In the genomic region with DNA sequence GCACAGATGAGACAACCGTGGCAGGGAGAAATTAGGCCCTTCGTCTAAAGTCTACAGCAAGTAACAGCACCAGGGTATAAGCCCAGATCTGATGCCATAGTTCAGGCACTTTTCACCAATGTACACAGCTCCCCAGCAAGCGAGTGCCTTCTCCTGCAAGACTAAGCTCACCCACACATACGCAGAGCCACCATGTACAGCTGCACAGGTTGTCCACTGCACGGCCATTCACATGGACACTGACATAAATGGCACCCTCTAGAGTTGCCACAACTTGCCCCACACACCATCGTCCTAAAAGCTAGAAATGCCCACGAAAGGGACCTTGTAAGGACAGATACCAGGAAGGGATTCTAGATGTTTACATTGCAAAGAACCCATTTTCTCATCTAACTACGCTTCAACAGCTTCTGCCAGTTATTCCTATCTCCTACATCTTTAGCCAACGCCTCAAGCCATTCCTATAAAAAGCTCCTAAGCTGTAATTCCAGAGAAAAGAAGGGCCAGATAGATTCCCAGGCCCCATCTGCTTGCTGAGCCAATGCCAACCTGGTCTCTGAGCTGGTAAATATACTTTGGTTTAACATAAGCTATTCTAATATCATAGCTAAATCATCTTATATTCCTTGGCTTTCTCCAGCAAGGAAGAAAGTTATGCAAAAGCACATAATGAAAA, we compare ENCODE assay signal across 24 cellular contexts.
DNase-seq lines count a peak whose midpoint lies in the region; ATAC-seq, FAIRE-seq and TF ChIP-seq lines count a peak whose summit lies in the region.
"Had no signal": no experiment of that assay in that cellular context is flagged by ENCODE, and none has a peak within 500 bp of the region (broad histone marks: within the 10 kb centered on the region; RNA-seq: fewer than 3 reads in every experiment).

No MANE protein-coding gene starts in this region.

- H3K36me3 Mint-ChIP-seq in endodermal cell (ENCODE audit: low read depth), result no peaks in the 10 kb centered on the region
- H3K36me3 Mint-ChIP-seq: CD8-positive, alpha-beta T cell; IgD-negative memory B cell had no signal

- H3K4me1 Mint-ChIP-seq in endodermal cell, result no peaks in the 10 kb centered on the region
- H3K4me1 Mint-ChIP-seq: GM23338, IgD-negative memory B cell had no signal

- TF ChIP-seq RAD21 in K562 (CRISPR knock-in tag; conservative IDR thresholded peaks at IDR 0.05 in 1 of 2, IDR thresholded peaks at IDR 0.05 in 1 of 2), result no peak

- H4K91ac ChIP-seq in neuronal stem cell (ENCODE audit: low read depth, low read length, poor library complexity), result no peak overlapping the region

- H3K4me1 ChIP-seq in K562 (replicated peaks in 1 of 2; ENCODE audit: control insufficient read depth in 2 of 2, insufficient read depth in 2 of 2, low read length in 2 of 2), result peaks cover 8 to 33% of the 10 kb centered on the region in 2 experiments
- H3K4me1 ChIP-seq in endodermal cell (ENCODE audit: control insufficient read depth, insufficient read depth, low read length), result no peaks in the 10 kb centered on the region
- H3K4me1 ChIP-seq in neuronal stem cell (ENCODE audit: control insufficient read depth in 2 of 2, insufficient read depth in 1 of 2, low read depth in 1 of 2, low read length in 2 of 2), result no peaks in the 10 kb centered on the region
- H3K4me1 ChIP-seq: A549, BLaER1 had no signal

- H2AFZ ChIP-seq in K562 (ENCODE audit: low read depth, low read length) (0 out of 2 replicates have a peak overlapping the region, but pooled peaks have one; percentile 41), neuronal stem cell (ENCODE audit: low read length) (no peak overlapping the region)
- H2AFZ ChIP-seq: GM23338 had no signal

- in situ Hi-C loops in K562 (cut with MboI), result no loop called here

- TF ChIP-seq EP300 in K562 (IDR thresholded peaks at IDR 0.05; ENCODE audit: low read length), result no peak

- POLR2A ChIA-PET in K562 (lab: Yijun Ruan, JAX), result interaction anchor here (0.5 to 1.6 kb wide), 6 partner anchors 11 to 353 kb away, joined by 3 to 8 read pairs (median 4); no protein-coding TSS in a partner anchor

- H3K9me3 ChIP-seq in K562 (replicated peaks; ENCODE audit: control insufficient read depth, insufficient read depth, low read depth, low read length) (no peaks in the 10 kb centered on the region; the same call in 1 of the 2 replicates), endodermal cell (ENCODE audit: control insufficient read depth, low read length) (no peaks in the 10 kb centered on the region), neuronal stem cell (replicated peaks in 1 of 2; ENCODE audit: control insufficient read depth in 2 of 2, insufficient read depth in 1 of 2, low read depth in 1 of 2, low read length in 2 of 2) (peaks cover 0 to 8% of the 10 kb centered on the region in 2 donors)
- H3K9me3 ChIP-seq: A549 had no signal

- no peak for TF ChIP-seq POLR2A in K562 (conservative IDR thresholded peaks at IDR 0.05)

- no TSS peak for BruUV-seq in K562 (replicated peaks; lab: Mats Ljungman, UMichigan)

- no peaks in the 10 kb centered on the region for H3K79me2 ChIP-seq in K562 (ENCODE audit: control insufficient read depth, insufficient read depth, low read length)

- no peak overlapping the region for H2BK120ac ChIP-seq in neuronal stem cell (ENCODE audit: low read depth, low read length)

- no peak overlapping the region for H3K23ac ChIP-seq in neuronal stem cell (ENCODE audit: low read depth, low read length, poor library complexity)

- TF ChIP-seq CTCF in C4-2B (conservative IDR thresholded peaks at IDR 0.05) (no peak), K562 (IDR thresholded peaks at IDR 0.05 in 2 of 3, conservative IDR thresholded peaks at IDR 0.05 in 1 of 3; ENCODE audit: insufficient read depth in 2 of 3, low read depth in 1 of 3, low read length in 3 of 3) (no peak), endodermal cell (conservative IDR thresholded peaks at IDR 0.05) (no peak)

- H3K79me1 ChIP-seq in neuronal stem cell (ENCODE audit: low read depth, low read length), result no peaks in the 10 kb centered on the region

- 67% methylated on average over 9 of the region's 9 CpGs for WGBS in K562 (ENCODE audit: insufficient coverage, low coverage, missing lambda C conversion rate)
- WGBS in endodermal cell (ENCODE audit: insufficient coverage in 1 of 2, insufficient read length in 1 of 2), 2 experiments, result 90 to 100% methylated on average over 4 to 9 of the region's 9 CpGs
- WGBS in neuronal stem cell (ENCODE audit: extremely low coverage in 2 of 2, insufficient read length in 2 of 2, insufficient replicate concordance in 1 of 2), 2 donors, result no CpG with 5 or more reads among the region's 9 CpGs

- no peak overlapping the region for H3K18ac ChIP-seq in neuronal stem cell (ENCODE audit: low read length)

- peak overlapping the region; percentile 85 for H3K27ac ChIP-seq in C4-2B
- H3K27ac ChIP-seq in K562 (ENCODE audit: extremely low read depth, low read depth, low read length), result no peak overlapping the region
- no peak overlapping the region for H3K27ac ChIP-seq in endodermal cell (ENCODE audit: low read depth, low read length)
- no peak overlapping the region for H3K27ac ChIP-seq in neuronal stem cell (replicated peaks; ENCODE audit: low read length)
- H3K27ac ChIP-seq: 22Rv1, A549, BLaER1 had no signal

- DNase-seq in K562 (ENCODE audit: extremely low read depth in 1 of 4, low spot score in 3 of 4), result no peak
- DNase-seq in endodermal cell, result peak; percentile 22
- DNase-seq in neuronal stem cell (ENCODE audit: low spot score), result no peak
- DNase-seq in activated effector memory CD4-positive, alpha-beta T cell treated with anti-CD3 and anti-CD28 coated beads, Interleukin-2, amount 50 U/mL, for 16 hours, result no peak
- DNase-seq in COLO829 (ENCODE audit: low spot score), result no peak
- DNase-seq: CD8-positive, alpha-beta T cell; COR-L47; DMS 273 treated with DMSO at 0.1 percent for 48 hours; DMS53; DND-41; EL; H7 had no signal

- no peak overlapping the region for H3K4me2 ChIP-seq in K562 (ENCODE audit: insufficient read depth, low read length)
- no peak overlapping the region for H3K4me2 ChIP-seq in neuronal stem cell (ENCODE audit: insufficient read depth, low read length, poor library complexity, severe bottlenecking)
- H3K4me2 ChIP-seq: A549, BLaER1, GM23338 had no signal

- H3K4me3 ChIP-seq in K562, result no peak overlapping the region
- no peak overlapping the region for H3K4me3 ChIP-seq in endodermal cell (ENCODE audit: low read length)
- H3K4me3 ChIP-seq in neuronal stem cell (ENCODE audit: low read length in 2 of 2), result no peak overlapping the region
- H3K4me3 ChIP-seq: A549, BLaER1, GM23338 had no signal

- no peak overlapping the region for H3K4ac ChIP-seq in neuronal stem cell (ENCODE audit: low read length)

- CTCF ChIA-PET in K562 (lab: Yijun Ruan, JAX; ENCODE audit: low intra/inter-chr PET ratio), result no interaction called here

- peaks cover 3% of the 10 kb centered on the region for H3K27me3 Mint-ChIP-seq in endodermal cell (ENCODE audit: insufficient read depth)
- H3K27me3 Mint-ChIP-seq: IgD-negative memory B cell had no signal

- ATAC-seq in K562, result no peak
- no peak for ATAC-seq in activated CD4-positive, CD25-positive, alpha-beta regulatory T cell treated with anti-CD3 and anti-CD28 coated beads, Interleukin-2, amount 50 U/mL, for 24 hours
- no peak for ATAC-seq in GM18517 (IDR thresholded peaks at IDR 0.05; ENCODE audit: unreplicated experiment)
- ATAC-seq: A549; CD8-positive, alpha-beta T cell; GM23338; HepG2 had no signal

- no peak overlapping the region for H3K27ac Mint-ChIP-seq in endodermal cell
- H3K27ac Mint-ChIP-seq: CD8-positive, alpha-beta T cell; GM23338 had no signal

- H2BK15ac ChIP-seq in neuronal stem cell (ENCODE audit: low read length), result no peak overlapping the region

- peaks cover 9% of the 10 kb centered on the region for H3K9me3 Mint-ChIP-seq in endodermal cell
- H3K9me3 Mint-ChIP-seq: CD8-positive, alpha-beta T cell had no signal

- intact Hi-C loops in K562 (cut with micrococcal nuclease), result no loop called here

- no peaks in the 10 kb centered on the region for H3K9me1 ChIP-seq in K562 (ENCODE audit: control insufficient read depth, insufficient read depth, low read length)

- H3K9ac ChIP-seq in K562 (ENCODE audit: insufficient read depth in 1 of 2, low read depth in 2 of 2, low read length in 2 of 2), result no peak overlapping the region
- H3K9ac ChIP-seq in endodermal cell (ENCODE audit: extremely low read depth, low read length, poor library complexity, severe bottlenecking), result no peak overlapping the region
- no peak overlapping the region for H3K9ac ChIP-seq in neuronal stem cell (ENCODE audit: low read depth, low read length, poor library complexity)
- H3K9ac ChIP-seq: BLaER1 had no signal

- no peaks in the 10 kb centered on the region for H4K20me1 ChIP-seq in K562 (replicated peaks; ENCODE audit: control insufficient read depth, insufficient read depth, low read length)
- H4K20me1 ChIP-seq: BLaER1 had no signal

- H3K27me3 ChIP-seq in K562 (ENCODE audit: control insufficient read depth in 2 of 2, insufficient read depth in 2 of 2, low read length in 2 of 2) (no peaks in the 10 kb centered on the region), endodermal cell (ENCODE audit: control insufficient read depth, insufficient read depth, low read length, poor library complexity, severe bottlenecking) (no peaks in the 10 kb centered on the region), neuronal stem cell (ENCODE audit: control insufficient read depth in 3 of 3, insufficient read depth in 3 of 3, low read depth in 1 of 3, low read length in 3 of 3) (no peaks in the 10 kb centered on the region)
- H3K27me3 ChIP-seq: BLaER1 had no signal

- no peak overlapping the region for H3K14ac ChIP-seq in neuronal stem cell (ENCODE audit: low read length)

- H2BK5ac ChIP-seq in neuronal stem cell (ENCODE audit: low read length), result no peak overlapping the region

- H3K36me3 ChIP-seq in K562 (ENCODE audit: control insufficient read depth, insufficient read depth, low read length) (no peaks in the 10 kb centered on the region), endodermal cell (ENCODE audit: control insufficient read depth, insufficient read depth, low read length) (no peaks in the 10 kb centered on the region), neuronal stem cell (replicated peaks in 1 of 2; ENCODE audit: control insufficient read depth in 2 of 2, insufficient read depth in 2 of 2, low read length in 2 of 2) (no peaks in the 10 kb centered on the region)
- H3K36me3 ChIP-seq: BLaER1 had no signal

- FAIRE-seq in K562 (lab: Jason Lieb, UNC), result no peak
- FAIRE-seq: A549, G401.6, GM12892, GM18507, HepG2 had no signal

- no peak overlapping the region for H2AK5ac ChIP-seq in neuronal stem cell (ENCODE audit: low read depth, low read length)

- no peak overlapping the region for H3K4me3 Mint-ChIP-seq in endodermal cell
- H3K4me3 Mint-ChIP-seq: CD8-positive, alpha-beta T cell; GM23338; IgD-negative memory B cell had no signal

- H4K8ac ChIP-seq in neuronal stem cell (ENCODE audit: low read depth, low read length), result peak overlapping the region; percentile 33

- H2BK12ac ChIP-seq in neuronal stem cell (ENCODE audit: low read length), result no peak overlapping the region

TF ChIP-seq in K562, 482 proteins besides CTCF, POLR2A, EP300 and RAD21 (continues in another document):
- TF ChIP-seq ZNF311 (CRISPR knock-in tag; IDR thresholded peaks at IDR 0.05) (peak; percentile 83; the same call in 1 of the 2 replicates), DIDO1 (tag; IDR thresholded peaks at IDR 0.05; ENCODE audit: low read depth) (no peak), NR2C1 (IDR thresholded peaks at IDR 0.05) (no peak), NR2C1 (tag; IDR thresholded peaks at IDR 0.05) (peak; percentile 55; the same call in 1 of the 2 replicates)
